ENCODE assay signal across 1 cellular context in genomic region chr10:97290576-97291356, GRCh38.
TF ChIP-seq lines count a peak whose summit lies in the region.

No MANE protein-coding gene starts in this region.

TF ChIP-seq in HCT116, 20 proteins besides CTCF, POLR2A, EP300 and RAD21:
- TF ChIP-seq POLR2AphosphoS5 (IDR thresholded peaks at IDR 0.05; ENCODE audit: low read depth, low read length) = peak; percentile 38; the same call in 1 of the 2 replicates
